1 cellular context compared by ENCODE assay signal in genomic region chr11:70270104-70270876, GRCh38.
TF ChIP-seq lines count a peak whose summit lies in the region.

Gene PPFIA1 (plus strand): TSS chr11:70270690. CDS start chr11:70272173, 1,483 bp downstream.

TF ChIP-seq in HepG2, 621 proteins besides CTCF, POLR2A, EP300 and RAD21 (continued from another document and continues in another):
- TF ChIP-seq, protein P1, sequence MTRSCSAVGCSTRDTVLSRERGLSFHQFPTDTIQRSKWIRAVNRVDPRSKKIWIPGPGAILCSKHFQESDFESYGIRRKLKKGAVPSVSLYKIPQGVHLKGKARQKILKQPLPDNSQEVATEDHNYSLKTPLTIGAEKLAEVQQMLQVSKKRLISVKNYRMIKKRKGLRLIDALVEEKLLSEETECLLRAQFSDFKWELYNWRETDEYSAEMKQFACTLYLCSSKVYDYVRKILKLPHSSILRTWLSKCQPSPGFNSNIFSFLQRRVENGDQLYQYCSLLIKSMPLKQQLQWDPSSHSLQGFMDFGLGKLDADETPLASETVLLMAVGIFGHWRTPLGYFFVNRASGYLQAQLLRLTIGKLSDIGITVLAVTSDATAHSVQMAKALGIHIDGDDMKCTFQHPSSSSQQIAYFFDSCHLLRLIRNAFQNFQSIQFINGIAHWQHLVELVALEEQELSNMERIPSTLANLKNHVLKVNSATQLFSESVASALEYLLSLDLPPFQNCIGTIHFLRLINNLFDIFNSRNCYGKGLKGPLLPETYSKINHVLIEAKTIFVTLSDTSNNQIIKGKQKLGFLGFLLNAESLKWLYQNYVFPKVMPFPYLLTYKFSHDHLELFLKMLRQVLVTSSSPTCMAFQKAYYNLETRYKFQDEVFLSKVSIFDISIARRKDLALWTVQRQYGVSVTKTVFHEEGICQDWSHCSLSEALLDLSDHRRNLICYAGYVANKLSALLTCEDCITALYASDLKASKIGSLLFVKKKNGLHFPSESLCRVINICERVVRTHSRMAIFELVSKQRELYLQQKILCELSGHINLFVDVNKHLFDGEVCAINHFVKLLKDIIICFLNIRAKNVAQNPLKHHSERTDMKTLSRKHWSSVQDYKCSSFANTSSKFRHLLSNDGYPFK (CRISPR knock-in tag; IDR thresholded peaks at IDR 0.05; ENCODE audit: borderline replicate concordance) = 0 out of 2 replicates have a peak, but pooled peaks have one; percentile 59
- TF ChIP-seq SP2 (CRISPR knock-in tag; IDR thresholded peaks at IDR 0.05) (peak; percentile 61), HIVEP1 (CRISPR knock-in tag; IDR thresholded peaks at IDR 0.05) (peak; percentile 68), LCORL (IDR thresholded peaks at IDR 0.05) (no peak), LCORL (CRISPR knock-in tag; IDR thresholded peaks at IDR 0.05) (no peak), ZKSCAN8 (CRISPR knock-in tag; IDR thresholded peaks at IDR 0.05; ENCODE audit: borderline replicate concordance) (no peak), ASH2L (IDR thresholded peaks at IDR 0.05; ENCODE audit: insufficient read length, low read depth, low read length) (peak; percentile 30), ZNF644 (CRISPR knock-in tag; IDR thresholded peaks at IDR 0.05; ENCODE audit: low read depth) (no peak), ZKSCAN5 (CRISPR knock-in tag; IDR thresholded peaks at IDR 0.05) (no peak), HNRNPL (IDR thresholded peaks at IDR 0.05; ENCODE audit: low read depth, low read length) (no peak), ZNF496 (CRISPR knock-in tag; IDR thresholded peaks at IDR 0.05; ENCODE audit: insufficient replicate concordance) (no peak), BRCA1 (CRISPR knock-in tag; IDR thresholded peaks at IDR 0.05) (0 out of 2 replicates have a peak, but pooled peaks have one; percentile 37), PRDM10 (CRISPR knock-in tag; IDR thresholded peaks at IDR 0.05; ENCODE audit: low read depth) (no peak; the same call in 1 of the 2 replicates), SP140L (CRISPR knock-in tag; IDR thresholded peaks at IDR 0.05; ENCODE audit: borderline replicate concordance) (no peak), DZIP1 (CRISPR knock-in tag; IDR thresholded peaks at IDR 0.05) (no peak), RAD51 (IDR thresholded peaks at IDR 0.05; ENCODE audit: borderline replicate concordance) (no peak), ZBTB37 (CRISPR knock-in tag; IDR thresholded peaks at IDR 0.05) (no peak), PHF20 (CRISPR knock-in tag; IDR thresholded peaks at IDR 0.05) (0 out of 2 replicates have a peak, but pooled peaks have one; percentile 30), EEA1 (CRISPR knock-in tag; IDR thresholded peaks at IDR 0.05; ENCODE audit: borderline replicate concordance) (no peak; the same call in 1 of the 2 replicates), PHF21A (CRISPR knock-in tag; IDR thresholded peaks at IDR 0.05) (peak; percentile 53; the same call in 1 of the 2 replicates), THAP7 (CRISPR knock-in tag; IDR thresholded peaks at IDR 0.05) (no peak; the same call in 1 of the 2 replicates), MEIS1 (CRISPR knock-in tag; IDR thresholded peaks at IDR 0.05; ENCODE audit: borderline replicate concordance) (0 out of 2 replicates have a peak, but pooled peaks have one; percentile 35), BATF2 (CRISPR knock-in tag; IDR thresholded peaks at IDR 0.05) (no peak), RFX5 (IDR thresholded peaks at IDR 0.05; ENCODE audit: low read depth, low read length) (0 out of 2 replicates have a peak, but pooled peaks have one; percentile 28), GTF3A (CRISPR knock-in tag; conservative IDR thresholded peaks at IDR 0.05) (0 out of 2 replicates have a peak, but pooled peaks have one; percentile 49), ZNF598 (CRISPR knock-in tag; IDR thresholded peaks at IDR 0.05; ENCODE audit: borderline replicate concordance) (no peak), ZNF562 (CRISPR knock-in tag; IDR thresholded peaks at IDR 0.05; ENCODE audit: borderline replicate concordance) (no peak), KIAA2018 (CRISPR knock-in tag; IDR thresholded peaks at IDR 0.05; ENCODE audit: borderline replicate concordance) (no peak), FOSL2 (CRISPR knock-in tag; IDR thresholded peaks at IDR 0.05) (no peak), MED8 (CRISPR knock-in tag; IDR thresholded peaks at IDR 0.05; ENCODE audit: insufficient replicate concordance) (no peak)
- TF ChIP-seq, protein P2, sequence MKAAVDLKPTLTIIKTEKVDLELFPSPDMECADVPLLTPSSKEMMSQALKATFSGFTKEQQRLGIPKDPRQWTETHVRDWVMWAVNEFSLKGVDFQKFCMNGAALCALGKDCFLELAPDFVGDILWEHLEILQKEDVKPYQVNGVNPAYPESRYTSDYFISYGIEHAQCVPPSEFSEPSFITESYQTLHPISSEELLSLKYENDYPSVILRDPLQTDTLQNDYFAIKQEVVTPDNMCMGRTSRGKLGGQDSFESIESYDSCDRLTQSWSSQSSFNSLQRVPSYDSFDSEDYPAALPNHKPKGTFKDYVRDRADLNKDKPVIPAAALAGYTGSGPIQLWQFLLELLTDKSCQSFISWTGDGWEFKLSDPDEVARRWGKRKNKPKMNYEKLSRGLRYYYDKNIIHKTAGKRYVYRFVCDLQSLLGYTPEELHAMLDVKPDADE (CRISPR knock-in tag; IDR thresholded peaks at IDR 0.05) = no peak
- TF ChIP-seq, protein P3, sequence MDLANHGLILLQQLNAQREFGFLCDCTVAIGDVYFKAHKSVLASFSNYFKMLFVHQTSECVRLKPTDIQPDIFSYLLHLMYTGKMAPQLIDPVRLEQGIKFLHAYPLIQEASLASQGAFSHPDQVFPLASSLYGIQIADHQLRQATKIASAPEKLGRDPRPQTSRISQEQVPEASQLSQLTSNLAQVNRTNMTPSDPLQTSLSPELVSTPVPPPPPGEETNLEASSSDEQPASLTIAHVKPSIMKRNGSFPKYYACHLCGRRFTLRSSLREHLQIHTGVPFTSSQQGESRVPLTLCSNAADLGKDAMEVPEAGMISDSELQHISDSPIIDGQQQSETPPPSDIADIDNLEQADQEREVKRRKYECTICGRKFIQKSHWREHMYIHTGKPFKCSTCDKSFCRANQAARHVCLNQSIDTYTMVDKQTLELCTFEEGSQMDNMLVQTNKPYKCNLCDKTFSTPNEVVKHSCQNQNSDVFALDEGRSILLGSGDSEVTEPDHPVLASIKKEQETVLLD (CRISPR knock-in tag; IDR thresholded peaks at IDR 0.05; ENCODE audit: low read depth) = no peak
